Comparison of ENCODE assay signal across 2 cellular contexts in the genomic region with DNA sequence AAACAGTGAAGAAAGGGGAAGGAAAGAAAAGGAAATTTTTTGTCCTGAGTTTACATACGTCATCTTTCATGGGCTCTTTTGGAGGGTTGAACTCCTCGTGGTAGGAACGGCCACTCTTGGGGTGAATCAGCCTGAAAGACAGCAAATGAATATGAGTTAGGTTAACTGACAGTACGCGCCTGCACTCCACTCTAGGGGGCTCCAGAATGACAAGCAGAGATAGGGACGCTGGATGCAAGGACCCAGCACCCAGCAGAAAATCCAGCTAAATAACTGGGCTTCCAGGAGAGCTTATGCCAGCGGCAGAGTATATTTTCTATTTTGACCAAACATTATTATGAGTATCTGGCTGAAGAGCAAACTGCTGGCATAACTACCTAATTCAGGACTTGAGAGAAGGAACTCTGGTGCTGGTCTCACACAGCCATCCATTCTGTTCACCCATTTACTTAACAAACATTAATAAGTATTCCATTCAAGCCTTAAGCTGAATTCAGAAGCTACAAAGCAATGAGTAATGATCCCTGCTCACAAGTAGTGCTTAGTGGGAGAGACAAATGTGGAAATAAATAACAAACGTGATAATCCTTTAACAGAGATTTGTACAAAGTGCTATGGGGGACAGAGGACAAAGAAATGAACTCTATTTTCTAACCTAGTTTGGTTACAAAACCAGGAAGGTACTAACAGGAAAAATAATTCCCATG.
TF ChIP-seq lines count a peak whose summit lies in the region.

No MANE protein-coding gene starts in this region.

TF ChIP-seq in liver, 16 proteins besides CTCF, POLR2A, EP300 and RAD21:
- TF ChIP-seq YY1 (IDR thresholded peaks at IDR 0.05) (no peak), TAF1 (conservative IDR thresholded peaks at IDR 0.05) (no peak), SP1 (IDR thresholded peaks at IDR 0.05) (no peak), NR2F2 (IDR thresholded peaks at IDR 0.05) (no peak), FOXA1 (IDR thresholded peaks at IDR 0.05) (no peak), HNF4G (IDR thresholded peaks at IDR 0.05) (no peak), EGR1 (IDR thresholded peaks at IDR 0.05; ENCODE audit: low read depth in 2 of 2) (no peak), JUND (IDR thresholded peaks at IDR 0.05) (no peak), FOXA2 (IDR thresholded peaks at IDR 0.05) (no peak), HNF4A (conservative IDR thresholded peaks at IDR 0.05) (no peak), GABPA (IDR thresholded peaks at IDR 0.05 in 1 of 2, conservative IDR thresholded peaks at IDR 0.05 in 1 of 2) (no peak), RXRA (IDR thresholded peaks at IDR 0.05) (no peak)
- TF ChIP-seq, protein P1, sequence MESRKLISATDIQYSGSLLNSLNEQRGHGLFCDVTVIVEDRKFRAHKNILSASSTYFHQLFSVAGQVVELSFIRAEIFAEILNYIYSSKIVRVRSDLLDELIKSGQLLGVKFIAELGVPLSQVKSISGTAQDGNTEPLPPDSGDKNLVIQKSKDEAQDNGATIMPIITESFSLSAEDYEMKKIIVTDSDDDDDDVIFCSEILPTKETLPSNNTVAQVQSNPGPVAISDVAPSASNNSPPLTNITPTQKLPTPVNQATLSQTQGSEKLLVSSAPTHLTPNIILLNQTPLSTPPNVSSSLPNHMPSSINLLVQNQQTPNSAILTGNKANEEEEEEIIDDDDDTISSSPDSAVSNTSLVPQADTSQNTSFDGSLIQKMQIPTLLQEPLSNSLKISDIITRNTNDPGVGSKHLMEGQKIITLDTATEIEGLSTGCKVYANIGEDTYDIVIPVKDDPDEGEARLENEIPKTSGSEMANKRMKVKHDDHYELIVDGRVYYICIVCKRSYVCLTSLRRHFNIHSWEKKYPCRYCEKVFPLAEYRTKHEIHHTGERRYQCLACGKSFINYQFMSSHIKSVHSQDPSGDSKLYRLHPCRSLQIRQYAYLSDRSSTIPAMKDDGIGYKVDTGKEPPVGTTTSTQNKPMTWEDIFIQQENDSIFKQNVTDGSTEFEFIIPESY (IDR thresholded peaks at IDR 0.05) = no peak
- TF ChIP-seq, protein P2, sequence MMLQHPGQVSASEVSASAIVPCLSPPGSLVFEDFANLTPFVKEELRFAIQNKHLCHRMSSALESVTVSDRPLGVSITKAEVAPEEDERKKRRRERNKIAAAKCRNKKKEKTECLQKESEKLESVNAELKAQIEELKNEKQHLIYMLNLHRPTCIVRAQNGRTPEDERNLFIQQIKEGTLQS (IDR thresholded peaks at IDR 0.05) = no peak
- TF ChIP-seq, protein P3, sequence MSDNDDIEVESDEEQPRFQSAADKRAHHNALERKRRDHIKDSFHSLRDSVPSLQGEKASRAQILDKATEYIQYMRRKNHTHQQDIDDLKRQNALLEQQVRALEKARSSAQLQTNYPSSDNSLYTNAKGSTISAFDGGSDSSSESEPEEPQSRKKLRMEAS (IDR thresholded peaks at IDR 0.05) = no peak
- TF ChIP-seq, protein P4, sequence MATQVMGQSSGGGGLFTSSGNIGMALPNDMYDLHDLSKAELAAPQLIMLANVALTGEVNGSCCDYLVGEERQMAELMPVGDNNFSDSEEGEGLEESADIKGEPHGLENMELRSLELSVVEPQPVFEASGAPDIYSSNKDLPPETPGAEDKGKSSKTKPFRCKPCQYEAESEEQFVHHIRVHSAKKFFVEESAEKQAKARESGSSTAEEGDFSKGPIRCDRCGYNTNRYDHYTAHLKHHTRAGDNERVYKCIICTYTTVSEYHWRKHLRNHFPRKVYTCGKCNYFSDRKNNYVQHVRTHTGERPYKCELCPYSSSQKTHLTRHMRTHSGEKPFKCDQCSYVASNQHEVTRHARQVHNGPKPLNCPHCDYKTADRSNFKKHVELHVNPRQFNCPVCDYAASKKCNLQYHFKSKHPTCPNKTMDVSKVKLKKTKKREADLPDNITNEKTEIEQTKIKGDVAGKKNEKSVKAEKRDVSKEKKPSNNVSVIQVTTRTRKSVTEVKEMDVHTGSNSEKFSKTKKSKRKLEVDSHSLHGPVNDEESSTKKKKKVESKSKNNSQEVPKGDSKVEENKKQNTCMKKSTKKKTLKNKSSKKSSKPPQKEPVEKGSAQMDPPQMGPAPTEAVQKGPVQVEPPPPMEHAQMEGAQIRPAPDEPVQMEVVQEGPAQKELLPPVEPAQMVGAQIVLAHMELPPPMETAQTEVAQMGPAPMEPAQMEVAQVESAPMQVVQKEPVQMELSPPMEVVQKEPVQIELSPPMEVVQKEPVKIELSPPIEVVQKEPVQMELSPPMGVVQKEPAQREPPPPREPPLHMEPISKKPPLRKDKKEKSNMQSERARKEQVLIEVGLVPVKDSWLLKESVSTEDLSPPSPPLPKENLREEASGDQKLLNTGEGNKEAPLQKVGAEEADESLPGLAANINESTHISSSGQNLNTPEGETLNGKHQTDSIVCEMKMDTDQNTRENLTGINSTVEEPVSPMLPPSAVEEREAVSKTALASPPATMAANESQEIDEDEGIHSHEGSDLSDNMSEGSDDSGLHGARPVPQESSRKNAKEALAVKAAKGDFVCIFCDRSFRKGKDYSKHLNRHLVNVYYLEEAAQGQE (IDR thresholded peaks at IDR 0.05) = no peak

TF ChIP-seq in HepG2, 621 proteins besides CTCF, POLR2A, EP300 and RAD21:
- no peak for TF ChIP-seq RAD51 (IDR thresholded peaks at IDR 0.05; ENCODE audit: borderline replicate concordance)
- TF ChIP-seq, protein P5, sequence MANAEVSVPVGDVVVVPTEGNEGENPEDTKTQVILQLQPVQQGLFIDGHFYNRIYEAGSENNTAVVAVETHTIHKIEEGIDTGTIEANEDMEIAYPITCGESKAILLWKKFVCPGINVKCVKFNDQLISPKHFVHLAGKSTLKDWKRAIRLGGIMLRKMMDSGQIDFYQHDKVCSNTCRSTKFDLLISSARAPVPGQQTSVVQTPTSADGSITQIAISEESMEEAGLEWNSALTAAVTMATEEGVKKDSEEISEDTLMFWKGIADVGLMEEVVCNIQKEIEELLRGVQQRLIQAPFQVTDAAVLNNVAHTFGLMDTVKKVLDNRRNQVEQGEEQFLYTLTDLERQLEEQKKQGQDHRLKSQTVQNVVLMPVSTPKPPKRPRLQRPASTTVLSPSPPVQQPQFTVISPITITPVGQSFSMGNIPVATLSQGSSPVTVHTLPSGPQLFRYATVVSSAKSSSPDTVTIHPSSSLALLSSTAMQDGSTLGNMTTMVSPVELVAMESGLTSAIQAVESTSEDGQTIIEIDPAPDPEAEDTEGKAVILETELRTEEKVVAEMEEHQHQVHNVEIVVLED (CRISPR knock-in tag; IDR thresholded peaks at IDR 0.05; ENCODE audit: borderline replicate concordance) = no peak
- TF ChIP-seq ZNF354B (CRISPR knock-in tag; IDR thresholded peaks at IDR 0.05) = no peak
- no peak for TF ChIP-seq GTF2F1 (IDR thresholded peaks at IDR 0.05; ENCODE audit: low read length)
